In genomic region chr11:71153005-71153395, GRCh38 we compare ENCODE assay signal across 11 cellular contexts.
DNase-seq lines count a peak whose midpoint lies in the region; ATAC-seq and TF ChIP-seq lines count a peak whose summit lies in the region.
"Had no signal": no experiment of that assay in that cellular context is flagged by ENCODE, and none has a peak within 500 bp of the region (broad histone marks: within the 10 kb centered on the region; RNA-seq: fewer than 3 reads in every experiment).

No MANE protein-coding gene starts in this region.

- no peaks in the 10 kb centered on the region for H3K27me3 Mint-ChIP-seq in progenitor cell of endocrine pancreas

- peaks cover 6% of the 10 kb centered on the region for H3K36me3 Mint-ChIP-seq in progenitor cell of endocrine pancreas (ENCODE audit: insufficient read depth)

- peak overlapping the region; percentile 97 for H3K27ac Mint-ChIP-seq in progenitor cell of endocrine pancreas

- H3K9me3 Mint-ChIP-seq in progenitor cell of endocrine pancreas (ENCODE audit: low read depth) = no peaks in the 10 kb centered on the region

- H3K4me1 Mint-ChIP-seq in progenitor cell of endocrine pancreas (ENCODE audit: low read depth) = peaks cover 34% of the 10 kb centered on the region

- TF ChIP-seq CTCF in foreskin fibroblast (IDR thresholded peaks at IDR 0.05; ENCODE audit: low read depth, low read length) (no peak), progenitor cell of endocrine pancreas (IDR thresholded peaks at IDR 0.05; ENCODE audit: unreplicated experiment) (no peak)

- H3K4me3 ChIP-seq in foreskin fibroblast (ENCODE audit: low read depth in 1 of 2, low read length in 2 of 2) = peak overlapping the region; percentile 10 to 33
- H3K4me3 ChIP-seq: ovary had no signal

- ATAC-seq in HG03460 (IDR thresholded peaks at IDR 0.05; ENCODE audit: unreplicated experiment) = no peak

- peak overlapping the region; percentile 65 for H3K4me3 Mint-ChIP-seq in progenitor cell of endocrine pancreas (ENCODE audit: low read depth)

- peak; percentile 83 for DNase-seq in Daoy (ENCODE audit: low read depth)
- DNase-seq in SW480 (ENCODE audit: low spot score) = peak; percentile 6
- DNase-seq in foreskin fibroblast = peak; percentile 41 to 67
- no peak for DNase-seq in progenitor cell of endocrine pancreas (ENCODE audit: low spot score, unreplicated experiment)
- DNase-seq in superior temporal gyrus (ENCODE audit: extremely low spot score) = no peak
- no peak for DNase-seq in DMS 273 treated with DMSO at 0.1 percent for 48 hours (lab: John Stamatoyannopoulos, UW)
- no peak for DNase-seq in mucosa of gallbladder (ENCODE audit: low spot score)
- DNase-seq: activated CD4-positive, alpha-beta T cell treated with anti-CD3 and anti-CD28 coated beads for 4 hours; Kasumi-1 had no signal

Comparison
In these comparisons a context has a peak if more than half of its experiments do, and no peak if none do; other contexts are left out.
1. DNase-seq: peak in Daoy (single experiment), SW480 (single experiment) and foreskin fibroblast (2 of 2); none in progenitor cell of endocrine pancreas (single experiment), superior temporal gyrus (single experiment), DMS 273 treated with DMSO at 0.1 percent for 48 hours (single experiment) and mucosa of gallbladder (single experiment).